10 cellular contexts compared by ENCODE assay signal in the genomic region with DNA sequence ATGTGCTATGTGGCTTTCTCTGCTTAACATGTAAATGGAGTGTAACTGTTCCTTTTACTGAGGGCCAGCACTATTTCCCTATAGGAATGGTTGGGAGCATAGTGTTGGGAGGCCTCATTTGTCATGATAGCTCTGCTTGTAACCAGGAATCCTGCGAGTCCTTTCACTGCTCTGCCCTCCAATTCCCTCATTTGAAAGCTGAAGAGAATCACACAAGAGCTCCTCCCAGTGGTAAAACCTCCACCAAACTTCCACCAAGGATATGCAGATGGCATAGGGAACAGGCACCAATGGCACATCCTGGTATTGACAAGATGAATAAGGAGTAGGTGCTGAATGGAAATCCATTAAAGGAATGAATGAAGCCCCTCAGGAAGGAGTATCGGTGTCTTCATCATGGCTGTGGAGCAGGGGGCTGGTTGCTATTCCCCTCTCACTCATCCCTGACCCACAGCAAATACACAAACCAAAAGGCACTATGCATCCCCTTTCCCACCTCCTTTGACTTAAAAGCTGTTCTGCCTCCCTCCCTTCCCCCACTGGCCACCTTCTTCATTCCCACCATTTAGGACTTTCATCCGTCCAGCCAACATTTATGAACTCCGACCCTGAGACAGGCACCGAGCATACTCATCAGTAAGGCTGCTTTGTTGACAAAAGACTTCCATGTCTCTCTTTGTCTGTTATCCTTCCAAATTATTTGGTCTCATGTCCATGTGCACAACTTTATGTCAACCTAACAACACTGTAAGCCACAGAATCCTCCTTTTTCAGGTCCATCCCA.
DNase-seq lines count a peak whose midpoint lies in the region; ATAC-seq and TF ChIP-seq lines count a peak whose summit lies in the region.
"Had no signal": no experiment of that assay in that cellular context is flagged by ENCODE, and none has a peak within 500 bp of the region (broad histone marks: within the 10 kb centered on the region; RNA-seq: fewer than 3 reads in every experiment).

No MANE protein-coding gene starts in this region.

- DNase-seq in NCI-H82 (lab: John Stamatoyannopoulos, UW): peak; percentile 48
- no peak for DNase-seq in NCI-H82 treated with DMSO at 0.1 percent for 48 hours (lab: John Stamatoyannopoulos, UW; ENCODE audit: unreplicated experiment)
- DNase-seq in T-cell: no peak
- DNase-seq in fibroblast of villous mesenchyme (ENCODE audit: low read depth): peak; percentile 28
- DNase-seq in sigmoid colon: no peak
- no peak for DNase-seq in vagina (ENCODE audit: extremely low spot score in 2 of 2)
- no peak for DNase-seq in stimulated activated CD4-positive, alpha-beta T cell treated with anti-CD3 and anti-CD28 coated beads, Interleukin-2, amount 100 ng/mL, for 24 hours
- DNase-seq: NCI-H446 treated with DMSO at 0.1 percent for 48 hours had no signal

- H3K9me3 ChIP-seq in sigmoid colon (no peaks in the 10 kb centered on the region), vagina (no peaks in the 10 kb centered on the region)

- peak overlapping the region; percentile 19 to 36 for H3K27ac Mint-ChIP-seq in T-cell

- no peak for TF ChIP-seq EP300 in sigmoid colon (IDR thresholded peaks at IDR 0.05)

- no peaks in the 10 kb centered on the region for H3K27me3 Mint-ChIP-seq in T-cell

- H3K4me3 Mint-ChIP-seq in T-cell: no peak overlapping the region

- peaks cover 47% of the 10 kb centered on the region for H3K36me3 Mint-ChIP-seq in T-cell

- CTCF ChIA-PET in T-cell (lab: Charles Lee): interaction anchor here in 1 of 2 donors (0.6 to 1.2 kb wide), 4 partner anchors 16 to 108 kb away, joined by 3 read pairs; no protein-coding TSS in a partner anchor

- H3K27ac ChIP-seq in sigmoid colon (peak overlapping the region in 3 of 4 donors; percentile 32 to 59 (median 43)), vagina (no peak overlapping the region)

- H3K36me3 ChIP-seq in sigmoid colon (peaks cover 0 to 2% (median 0%) of the 10 kb centered on the region in 4 donors), vagina (no peaks in the 10 kb centered on the region)

- H3K27me3 ChIP-seq in sigmoid colon (no peaks in the 10 kb centered on the region), vagina (no peaks in the 10 kb centered on the region)

- H3K4me1 ChIP-seq in sigmoid colon (peaks cover 0 to 70% (median 53%) of the 10 kb centered on the region in 4 donors), vagina (peaks cover 34% of the 10 kb centered on the region)

- H3K9me3 Mint-ChIP-seq in T-cell: no peaks in the 10 kb centered on the region
- H3K9me3 Mint-ChIP-seq: activated naive CD4-positive, alpha-beta T cell treated with anti-CD3 and anti-CD28 coated beads, Interleukin-2, amount 50 U/mL, for 72 hours had no signal

- peaks cover 81 to 89% (median 88%) of the 10 kb centered on the region in 3 donors for H3K4me1 Mint-ChIP-seq in T-cell

- POLR2A ChIA-PET in T-cell (lab: Charles Lee): interaction anchor here in 1 of 2 donors (0.7 to 1.0 kb wide), 3 partner anchors 11 to 50 kb away, joined by 3 to 4 read pairs (median 3); no protein-coding TSS in a partner anchor

- intact Hi-C loops in sigmoid colon (cut with DNase I): no loop called here
- intact Hi-C loops in vagina (cut with DNase I): no loop called here

- TF ChIP-seq POLR2A in sigmoid colon (IDR thresholded peaks at IDR 0.05): no peak
- no peak for TF ChIP-seq POLR2A in vagina (IDR thresholded peaks at IDR 0.05)

- TF ChIP-seq CTCF in fibroblast of villous mesenchyme (IDR thresholded peaks at IDR 0.05; ENCODE audit: insufficient read depth, low read depth, low read length): peak; percentile 45
- no peak for TF ChIP-seq CTCF in sigmoid colon (IDR thresholded peaks at IDR 0.05)
- no peak for TF ChIP-seq CTCF in vagina (IDR thresholded peaks at IDR 0.05)

- WGBS in sigmoid colon, 2 donors: 90 to 92% methylated on average over 5 of the region's 5 CpGs

- H3K4me3 ChIP-seq in fibroblast of villous mesenchyme (ENCODE audit: low read depth, low read length) (no peak overlapping the region), sigmoid colon (no peak overlapping the region), vagina (no peak overlapping the region)

- ATAC-seq in T-cell (replicated peaks in 1 of 4): no peak
- no peak for ATAC-seq in activated CD4-positive, CD25-positive, alpha-beta regulatory T cell treated with anti-CD3 and anti-CD28 coated beads, Interleukin-2, amount 50 U/mL, for 24 hours
- ATAC-seq: activated naive CD4-positive, alpha-beta T cell treated with anti-CD3 and anti-CD28 coated beads, Interleukin-2, amount 50 U/mL, for 72 hours had no signal

Comparison
In these comparisons a context has a peak if more than half of its experiments do, and no peak if none do; other contexts are left out.
1. DNase-seq: peak in NCI-H82 (single experiment) and fibroblast of villous mesenchyme (single experiment); none in NCI-H82 treated with DMSO at 0.1 percent for 48 hours (single experiment), T-cell (0 of 34), sigmoid colon (single experiment), vagina (0 of 2) and stimulated activated CD4-positive, alpha-beta T cell treated with anti-CD3 and anti-CD28 coated beads, Interleukin-2, amount 100 ng/mL, for 24 hours (0 of 2).